In the genomic region with DNA sequence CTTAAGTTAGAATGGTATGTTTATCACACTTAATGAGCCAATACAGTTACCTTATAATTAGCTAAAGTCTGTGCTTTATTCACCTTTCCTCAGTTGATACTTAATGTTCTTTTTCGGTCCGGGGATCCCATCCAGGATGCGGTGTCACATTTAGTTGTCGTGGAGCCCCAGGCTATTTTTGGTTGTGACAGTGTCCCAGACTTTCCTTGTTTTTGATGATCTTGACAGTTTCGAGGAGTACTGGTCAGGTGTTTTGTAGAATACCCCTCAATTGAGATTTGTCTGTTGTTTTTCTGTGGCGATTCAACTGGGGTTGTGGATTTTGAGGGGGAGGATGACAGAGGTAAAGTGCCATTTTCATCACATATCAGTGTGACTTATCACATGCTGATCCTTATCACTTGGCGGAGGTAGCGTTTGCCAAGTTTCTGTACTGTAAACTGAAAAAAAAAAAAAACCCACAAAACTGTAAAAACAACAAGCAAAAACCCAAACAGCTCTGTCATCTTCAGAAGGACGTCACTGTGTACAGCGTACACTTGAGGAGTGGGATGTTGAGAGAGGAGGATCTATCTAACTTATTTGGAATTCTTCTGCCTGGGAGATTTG, we compare ENCODE assay signal across 18 cellular contexts.
DNase-seq lines count a peak whose midpoint lies in the region; ATAC-seq, FAIRE-seq and TF ChIP-seq lines count a peak whose summit lies in the region.
"Had no signal": no experiment of that assay in that cellular context is flagged by ENCODE, and none has a peak within 500 bp of the region (broad histone marks: within the 10 kb centered on the region; RNA-seq: fewer than 3 reads in every experiment).

No MANE protein-coding gene starts in this region.

- intact Hi-C loops in Right ventricle myocardium inferior (cut with DNase I) (no loop called here), HepG2 (cut with micrococcal nuclease; ENCODE audit: unreplicated experiment) (no loop called here), tibial artery (cut with DNase I; ENCODE audit: low total_unique reads) (loop anchor here (5.0 kb wide), 1 partner anchor 211 kb away; no protein-coding TSS in a partner anchor)
- intact Hi-C loops in activated T-helper 1 cell treated with anti-CD3 and anti-CD28 coated beads, Interleukin-12 subunit alpha, Interleukin-12 subunit beta, Interleukin-2, Interleukin-4 antibody, amounts not matched to agents 30 ng/mL and 10 ng/mL and 1 ng/mL, durations not matched to agents 14 hours and 24 hours and 36 hours (cut with micrococcal nuclease) = loop anchor here (1.0 to 10.0 kb wide), 3 partner anchors 103 to 578 kb away; a partner anchor contains a TSS

- H2AFZ ChIP-seq in HepG2 (ENCODE audit: low read length) = no peak overlapping the region
- H2AFZ ChIP-seq: GM23338 had no signal

- H3K4me3 ChIP-seq in right atrium auricular region (no peak overlapping the region), HepG2 (replicated peaks in 1 of 3; ENCODE audit: insufficient read depth in 1 of 3, low read depth in 2 of 3, low read length in 3 of 3) (no peak overlapping the region), tibial artery (no peak overlapping the region)
- H3K4me3 ChIP-seq: GM23338, sigmoid colon had no signal

- peak overlapping the region; percentile 60 for H3K4me3 Mint-ChIP-seq in activated T-helper 1 cell treated with anti-CD3 and anti-CD28 coated beads, Interleukin-12 subunit alpha, Interleukin-12 subunit beta, Interleukin-2, Interleukin-4 antibody, amounts not matched to agents 30 ng/mL and 10 ng/mL and 1 ng/mL, durations not matched to agents 14 hours and 24 hours and 36 hours
- H3K4me3 Mint-ChIP-seq: B cell; GM23338; stimulated activated naive B cell treated with anti-CD40 and anti-IgM and Interleukin-4, amounts not matched to agents 10 μg/mL and 1 μg/mL and 100 μg/mL, for 72 hours; WTC11 had no signal

- H3K36me3 ChIP-seq in right atrium auricular region (no peaks in the 10 kb centered on the region), HepG2 (replicated peaks in 1 of 2; ENCODE audit: control insufficient read depth in 1 of 2, insufficient read depth in 2 of 2, low read length in 2 of 2) (no peaks in the 10 kb centered on the region), tibial artery (no peaks in the 10 kb centered on the region)
- H3K36me3 ChIP-seq: neutrophil, sigmoid colon had no signal

- FAIRE-seq in HepG2 (lab: Jason Lieb, UNC) = no peak

- TF ChIP-seq POLR2A in HepG2 (IDR thresholded peaks at IDR 0.05; ENCODE audit: insufficient read depth in 1 of 2, low read depth in 2 of 2, low read length in 2 of 2) = no peak

- DNase-seq in Right ventricle myocardium inferior (ENCODE audit: missing footprints) (no peak), right atrium auricular region (ENCODE audit: low spot score) (no peak), HepG2 (ENCODE audit: low spot score) (no peak), tibial artery (no peak), cortex of kidney (lab: John Stamatoyannopoulos, UW) (no peak), glomerular visceral epithelial cell (ENCODE audit: extremely low spot score) (no peak)
- DNase-seq in activated T-helper 1 cell treated with anti-CD3 and anti-CD28 coated beads, Interleukin-12 subunit alpha, Interleukin-12 subunit beta, Interleukin-2, Interleukin-4 antibody, amounts not matched to agents 30 ng/mL and 10 ng/mL and 1 ng/mL, durations not matched to agents 14 hours and 24 hours and 36 hours (ENCODE audit: low spot score) = peak; percentile 11
- DNase-seq: effector memory CD4-positive, alpha-beta T cell; mammary epithelial cell; NCI-H1417 treated with DMSO at 0.1 percent for 48 hours; NCI-H446; sigmoid colon; stimulated activated naive B cell treated with anti-CD40 and anti-IgM and Interleukin-4, amounts not matched to agents 10 μg/mL and 1 μg/mL and 100 μg/mL, for 72 hours had no signal

- CTCF ChIA-PET in HepG2 (lab: Yijun Ruan, JAX; ENCODE audit: low intra/inter-chr PET ratio, low total read pairs) = no interaction called here

- in situ Hi-C loops in HepG2 (cut with HindIII; ENCODE audit: extremely low pct_ligation_motif_present, low pct_unique_long_range_greater_than_20kb) = no loop called here

- peaks cover 81% of the 10 kb centered on the region for H3K4me1 Mint-ChIP-seq in activated T-helper 1 cell treated with anti-CD3 and anti-CD28 coated beads, Interleukin-12 subunit alpha, Interleukin-12 subunit beta, Interleukin-2, Interleukin-4 antibody, amounts not matched to agents 30 ng/mL and 10 ng/mL and 1 ng/mL, durations not matched to agents 14 hours and 24 hours and 36 hours (ENCODE audit: low read depth)

- TF ChIP-seq CTCF in right atrium auricular region (IDR thresholded peaks at IDR 0.05) = no peak
- no peak for TF ChIP-seq CTCF in HepG2 (CRISPR knock-in tag; IDR thresholded peaks at IDR 0.05)
- no peak for TF ChIP-seq CTCF in tibial artery (IDR thresholded peaks at IDR 0.05)

- no peaks in the 10 kb centered on the region for H3K27me3 ChIP-seq in right atrium auricular region
- H3K27me3 ChIP-seq in HepG2 (ENCODE audit: control insufficient read depth in 1 of 2, insufficient read depth in 2 of 2, low read length in 2 of 2) = no peaks in the 10 kb centered on the region
- H3K27me3 ChIP-seq in tibial artery = no peaks in the 10 kb centered on the region
- H3K27me3 ChIP-seq: neutrophil, sigmoid colon had no signal

- peaks cover 0 to 52% of the 10 kb centered on the region in 2 donors for H3K4me1 ChIP-seq in right atrium auricular region
- peaks cover 78% of the 10 kb centered on the region for H3K4me1 ChIP-seq in HepG2 (ENCODE audit: insufficient read depth, low read length)
- peaks cover 8 to 77% (median 53%) of the 10 kb centered on the region in 4 donors for H3K4me1 ChIP-seq in tibial artery

- no peak for TF ChIP-seq RAD21 in HepG2 (CRISPR knock-in tag; IDR thresholded peaks at IDR 0.05)

- POLR2A ChIA-PET in HepG2 (lab: Yijun Ruan, JAX) = no interaction called here

- TF ChIP-seq EP300 in HepG2 (IDR thresholded peaks at IDR 0.05; ENCODE audit: low read depth in 2 of 2, low read length in 2 of 2) (no peak), HepG2 (CRISPR knock-in tag; IDR thresholded peaks at IDR 0.05; ENCODE audit: borderline replicate concordance) (no peak)

- H3K9me3 ChIP-seq in right atrium auricular region = no peaks in the 10 kb centered on the region
- H3K9me3 ChIP-seq in HepG2 (ENCODE audit: low read length) = no peaks in the 10 kb centered on the region
- no peaks in the 10 kb centered on the region for H3K9me3 ChIP-seq in tibial artery
- H3K9me3 ChIP-seq: neutrophil, sigmoid colon had no signal

- 93% methylated on average over 10 of the region's 10 CpGs for WGBS in HepG2 (ENCODE audit: low lambda C conversion rate)

- H3K27ac ChIP-seq in right atrium auricular region = peak overlapping the region in 1 of 2 donors; percentile 37
- H3K27ac ChIP-seq in HepG2 (ENCODE audit: extremely low read length, insufficient read depth, low read length) = no peak overlapping the region
- H3K27ac ChIP-seq in tibial artery = peak overlapping the region; percentile 46 to 63
- H3K27ac ChIP-seq: neutrophil, sigmoid colon had no signal

- H3K9ac ChIP-seq in HepG2 (ENCODE audit: insufficient read depth, low read depth, low read length) = no peak overlapping the region

- peak overlapping the region; percentile 83 for H3K27ac Mint-ChIP-seq in activated T-helper 1 cell treated with anti-CD3 and anti-CD28 coated beads, Interleukin-12 subunit alpha, Interleukin-12 subunit beta, Interleukin-2, Interleukin-4 antibody, amounts not matched to agents 30 ng/mL and 10 ng/mL and 1 ng/mL, durations not matched to agents 14 hours and 24 hours and 36 hours
- H3K27ac Mint-ChIP-seq: B cell; GM23338; stimulated activated naive B cell treated with anti-CD40 and anti-IgM and Interleukin-4, amounts not matched to agents 10 μg/mL and 1 μg/mL and 100 μg/mL, for 72 hours; WTC11 had no signal

- H3K4me2 ChIP-seq in HepG2 (ENCODE audit: low read depth, low read length) = no peak overlapping the region

- ATAC-seq in Right ventricle myocardium inferior (peak; percentile 15), HepG2 (no peak), GM21360 (IDR thresholded peaks at IDR 0.05; ENCODE audit: unreplicated experiment) (no peak)
- ATAC-seq: stimulated activated naive B cell treated with anti-CD40 and anti-IgM and Interleukin-4, amounts not matched to agents 10 μg/mL and 1 μg/mL and 100 μg/mL, for 72 hours had no signal

- H3K36me3 Mint-ChIP-seq in activated T-helper 1 cell treated with anti-CD3 and anti-CD28 coated beads, Interleukin-12 subunit alpha, Interleukin-12 subunit beta, Interleukin-2, Interleukin-4 antibody, amounts not matched to agents 30 ng/mL and 10 ng/mL and 1 ng/mL, durations not matched to agents 14 hours and 24 hours and 36 hours (ENCODE audit: low read depth) = peaks cover 4% of the 10 kb centered on the region
- H3K36me3 Mint-ChIP-seq: stimulated activated naive B cell treated with anti-CD40 and anti-IgM and Interleukin-4, amounts not matched to agents 10 μg/mL and 1 μg/mL and 100 μg/mL, for 72 hours; WTC11 had no signal

- no TSS peak for BruUV-seq in HepG2 (replicated peaks; lab: Mats Ljungman, UMichigan)

- peaks cover 6% of the 10 kb centered on the region for H3K27me3 Mint-ChIP-seq in activated T-helper 1 cell treated with anti-CD3 and anti-CD28 coated beads, Interleukin-12 subunit alpha, Interleukin-12 subunit beta, Interleukin-2, Interleukin-4 antibody, amounts not matched to agents 30 ng/mL and 10 ng/mL and 1 ng/mL, durations not matched to agents 14 hours and 24 hours and 36 hours (ENCODE audit: insufficient read depth)
- H3K27me3 Mint-ChIP-seq: B cell had no signal

- H4K20me1 ChIP-seq in HepG2 (ENCODE audit: insufficient read depth, low read length) = no peaks in the 10 kb centered on the region; the same call in 1 of the 2 replicates

- no peaks in the 10 kb centered on the region for H3K9me3 Mint-ChIP-seq in activated T-helper 1 cell treated with anti-CD3 and anti-CD28 coated beads, Interleukin-12 subunit alpha, Interleukin-12 subunit beta, Interleukin-2, Interleukin-4 antibody, amounts not matched to agents 30 ng/mL and 10 ng/mL and 1 ng/mL, durations not matched to agents 14 hours and 24 hours and 36 hours
- H3K9me3 Mint-ChIP-seq: GM23338; stimulated activated naive B cell treated with anti-CD40 and anti-IgM and Interleukin-4, amounts not matched to agents 10 μg/mL and 1 μg/mL and 100 μg/mL, for 72 hours; WTC11 had no signal

- H3K79me2 ChIP-seq in HepG2 (ENCODE audit: insufficient read depth, low read length) = peaks cover 96% of the 10 kb centered on the region

Comparison
In these comparisons a context has a peak if more than half of its experiments do, and no peak if none do; other contexts are left out.
1. intact Hi-C loops: an anchor here in activated T-helper 1 cell treated with anti-CD3 and anti-CD28 coated beads, Interleukin-12 subunit alpha, Interleukin-12 subunit beta, Interleukin-2, Interleukin-4 antibody, amounts not matched to agents 30 ng/mL and 10 ng/mL and 1 ng/mL, durations not matched to agents 14 hours and 24 hours and 36 hours (1.0 to 10.0 kb wide) and tibial artery (5.0 kb wide); none called in Right ventricle myocardium inferior and HepG2.